In genomic region chr5:134176523-134177196, GRCh38 we compare ENCODE assay signal across 8 cellular contexts. TPM values are rescaled to one million over a fixed set of nuclear protein-coding genes. Genes with fewer than 3 reads are reported as not detected.
A peak's percentile ranks its signal among the peaks of the same experiment; 100 is the strongest.
DNase-seq lines count a peak whose midpoint lies in the region; ATAC-seq and TF ChIP-seq lines count a peak whose summit lies in the region.

Gene SKP1 (minus strand): TSS chr5:134176950. CDS start chr5:134174022, 2,928 bp downstream.

- H3K27ac Mint-ChIP-seq in HFFc6 (peak within 1 kb of the TSS; percentile 98), T-cell (peak within 1 kb of the TSS; percentile 96 to 97)

- H2AK5ac ChIP-seq in trophoblast cell (ENCODE audit: low read length), result peak within 1 kb of the TSS; percentile 98

- peak within 1 kb of the TSS; percentile 99 for H2AFZ ChIP-seq in trophoblast cell (ENCODE audit: insufficient read depth, low read length, poor library complexity)

- H2BK5ac ChIP-seq in trophoblast cell (ENCODE audit: low read depth, low read length, poor library complexity), result peak within 1 kb of the TSS; percentile 92

- peak within 1 kb of the TSS; percentile 96 for H3K4me3 Mint-ChIP-seq in HFFc6
- peak within 1 kb of the TSS; percentile 95 to 97 (median 96) for H3K4me3 Mint-ChIP-seq in T-cell

- peaks cover 13% of the 10 kb centered on the region for H3K79me1 ChIP-seq in trophoblast cell (ENCODE audit: low read length)

- H3K4me1 Mint-ChIP-seq in HFFc6 (ENCODE audit: low read depth) (peaks cover 30% of the 10 kb centered on the region), T-cell (peaks cover 36 to 46% (median 36%) of the 10 kb centered on the region in 3 donors)

- H3K9me3 Mint-ChIP-seq in HFFc6, result no peaks in the 10 kb centered on the region
- no peaks in the 10 kb centered on the region for H3K9me3 Mint-ChIP-seq in T-cell

- ATAC-seq in T-cell (replicated peaks in 1 of 4), result peak; percentile 84 to 94 (median 87)

- H3K27ac ChIP-seq in cardiac muscle cell (peak within 1 kb of the TSS; percentile 100), trophoblast cell (ENCODE audit: low read depth, low read length) (peak within 1 kb of the TSS; percentile 99), tibial artery (peak within 1 kb of the TSS; percentile 92 to 99)

- H3K4me1 ChIP-seq in adipocyte (ENCODE audit: control insufficient read depth, insufficient read depth, low read length) (peaks cover 31% of the 10 kb centered on the region), cardiac muscle cell (ENCODE audit: low read depth) (peaks cover 16% of the 10 kb centered on the region), trophoblast cell (ENCODE audit: control insufficient read depth in 1 of 2, insufficient read depth in 2 of 2, low read length in 2 of 2) (peaks cover 0 to 5% of the 10 kb centered on the region in 2 experiments), tibial artery (peaks cover 0 to 42% (median 18%) of the 10 kb centered on the region in 4 donors)

- H3K36me3 ChIP-seq in adipocyte (ENCODE audit: control insufficient read depth, insufficient read depth, low read length, severe bottlenecking) (peaks cover 14% of the 10 kb centered on the region), cardiac muscle cell (peaks cover 7% of the 10 kb centered on the region), trophoblast cell (ENCODE audit: control insufficient read depth in 1 of 2, insufficient read depth in 2 of 2, low read length in 2 of 2) (peaks cover 10 to 14% of the 10 kb centered on the region in 2 experiments), tibial artery (peaks cover 17 to 20% (median 19%) of the 10 kb centered on the region in 3 donors)

- H3K36me3 Mint-ChIP-seq in HFFc6 (ENCODE audit: low read depth), result peaks cover 28% of the 10 kb centered on the region
- H3K36me3 Mint-ChIP-seq in T-cell, result peaks cover 16% of the 10 kb centered on the region

- H3K27me3 Mint-ChIP-seq in HFFc6 (ENCODE audit: insufficient read depth), result peaks cover 4% of the 10 kb centered on the region
- H3K27me3 Mint-ChIP-seq in T-cell, result no peaks in the 10 kb centered on the region

- no peak for TF ChIP-seq CTCF in GM10266 (IDR thresholded peaks at IDR 0.05; ENCODE audit: control insufficient read depth, insufficient read depth, low read depth, missing control alignments)
- TF ChIP-seq CTCF in HFFc6 (IDR thresholded peaks at IDR 0.05), result no peak
- no peak for TF ChIP-seq CTCF in cardiac muscle cell (IDR thresholded peaks at IDR 0.05; ENCODE audit: low read depth, low read length)
- no peak for TF ChIP-seq CTCF in tibial artery (IDR thresholded peaks at IDR 0.05)

- H3K14ac ChIP-seq in trophoblast cell (ENCODE audit: low read length), result peak within 1 kb of the TSS; percentile 100

- peak; percentile 90 for DNase-seq in GM10266 (ENCODE audit: extremely low spot score)
- peak; percentile 82 for DNase-seq in HFFc6
- DNase-seq in NCI-H1048 (lab: John Stamatoyannopoulos, UW), result peak; percentile 53
- peak; percentile 73 to 92 (median 84) for DNase-seq in T-cell
- DNase-seq in adipocyte (ENCODE audit: low read depth), result peak; percentile 92
- DNase-seq in cardiac muscle cell (ENCODE audit: low read depth in 1 of 2, low spot score in 1 of 2), result peak; percentile 84 to 93
- peak; percentile 71 to 89 for DNase-seq in trophoblast cell
- DNase-seq in tibial artery, result peak; percentile 69 to 86

- peak within 1 kb of the TSS; percentile 46 for H3K23ac ChIP-seq in trophoblast cell (ENCODE audit: low read length)

- peak within 1 kb of the TSS; percentile 99 for H4K8ac ChIP-seq in trophoblast cell (ENCODE audit: low read depth, low read length)

- peak within 1 kb of the TSS; percentile 100 for H3K18ac ChIP-seq in trophoblast cell (ENCODE audit: low read length)

- H2BK12ac ChIP-seq in trophoblast cell (ENCODE audit: low read length), result peak within 1 kb of the TSS; percentile 45

- peak within 1 kb of the TSS; percentile 96 for H4K91ac ChIP-seq in trophoblast cell (ENCODE audit: low read depth, low read length)

- H3K4ac ChIP-seq in trophoblast cell (ENCODE audit: low read depth, low read length), result peak within 1 kb of the TSS; percentile 99

- H2BK120ac ChIP-seq in trophoblast cell (ENCODE audit: insufficient read depth, low read length, poor library complexity), result peak within 1 kb of the TSS; percentile 94

- H3K27me3 ChIP-seq in adipocyte (replicated peaks; ENCODE audit: control insufficient read depth, insufficient read depth, low read length), result no peaks in the 10 kb centered on the region
- no peaks in the 10 kb centered on the region for H3K27me3 ChIP-seq in cardiac muscle cell
- no peaks in the 10 kb centered on the region for H3K27me3 ChIP-seq in trophoblast cell (ENCODE audit: insufficient read depth, low read length)
- no peaks in the 10 kb centered on the region for H3K27me3 ChIP-seq in tibial artery

- H3K9ac ChIP-seq in adipocyte (ENCODE audit: low read length) (peak within 1 kb of the TSS; percentile 99), trophoblast cell (ENCODE audit: low read length) (peak within 1 kb of the TSS; percentile 100)

- peak within 1 kb of the TSS; percentile 80 for H3K4me2 ChIP-seq in trophoblast cell (ENCODE audit: low read length)

- WGBS in trophoblast cell (ENCODE audit: extremely low coverage, insufficient coverage, insufficient read length), result no CpG with 5 or more reads among the region's 83 CpGs

- H3K9me3 ChIP-seq in adipocyte (ENCODE audit: control insufficient read depth, low read length) (no peaks in the 10 kb centered on the region), cardiac muscle cell (ENCODE audit: low read depth) (no peaks in the 10 kb centered on the region), trophoblast cell (ENCODE audit: insufficient read depth, low read depth, low read length) (no peaks in the 10 kb centered on the region), tibial artery (no peaks in the 10 kb centered on the region)

- H3K79me2 ChIP-seq in trophoblast cell (ENCODE audit: control insufficient read depth, insufficient read depth, low read length, poor library complexity), result peaks cover 12% of the 10 kb centered on the region

- intact Hi-C loops in tibial artery (cut with DNase I; ENCODE audit: low total_unique reads), result loop anchor here (1.0 to 5.0 kb wide), 2 partner anchors 50 to 191 kb away; partner anchors contain the start of genes CDKL3 and PPP2CA

- H3K4me3 ChIP-seq in adipocyte (ENCODE audit: low read length) (peak within 1 kb of the TSS; percentile 86), cardiac muscle cell (peak within 1 kb of the TSS; percentile 67), trophoblast cell (ENCODE audit: low read depth, low read length) (peak within 1 kb of the TSS; percentile 100), tibial artery (peak within 1 kb of the TSS; percentile 88 to 99)

- CTCF ChIA-PET in T-cell (lab: Charles Lee), result interaction anchor here (0.5 to 1.5 kb wide), 13 partner anchors 10 to 1379 kb away, joined by 3 to 7 read pairs (median 4); no protein-coding TSS in a partner anchor

- POLR2A ChIA-PET in T-cell (lab: Charles Lee), result interaction anchor here (0.5 to 2.8 kb wide), 25 partner anchors 11 to 348 kb away, joined by 3 to 32 read pairs (median 4); partner anchors contain the start of genes PPP2CA (in 1 of the 2) and TCF7 (in 1 of the 2)

- peak within 1 kb of the TSS; percentile 99 for H4K12ac ChIP-seq in trophoblast cell (ENCODE audit: low read depth, low read length)

RNA-seq across cellular contexts. Expression of gene SKP1, which starts in this region (rescaled TPM):
- total RNA-seq in HFFc6 (2021; fragmentation: NEBNext Ultra II Directional; extraction: Animal tissue kit (Norgen Biotek cat#: 25700)), result 100 to 1,000 TPM; 419 to 474 (median 442) TPM
- total RNA-seq in T-cell (100 to 1,000 TPM; 178 to 314 (median 203) TPM), cardiac muscle cell (301 and 517 TPM in 2 replicates)
- polyA plus RNA-seq in cardiac muscle cell, result 1,274 and 1,444 TPM in 2 replicates
- 589 and 590 TPM in 2 replicates for polyA plus RNA-seq in trophoblast cell (2013)

Comparison
In these comparisons a context has a peak if more than half of its experiments do, and no peak if none do; other contexts are left out.
1. Peak in every context shown above with its lines: DNase-seq, ATAC-seq, H3K4me3 ChIP-seq and H3K27ac ChIP-seq.